In the genomic region with DNA sequence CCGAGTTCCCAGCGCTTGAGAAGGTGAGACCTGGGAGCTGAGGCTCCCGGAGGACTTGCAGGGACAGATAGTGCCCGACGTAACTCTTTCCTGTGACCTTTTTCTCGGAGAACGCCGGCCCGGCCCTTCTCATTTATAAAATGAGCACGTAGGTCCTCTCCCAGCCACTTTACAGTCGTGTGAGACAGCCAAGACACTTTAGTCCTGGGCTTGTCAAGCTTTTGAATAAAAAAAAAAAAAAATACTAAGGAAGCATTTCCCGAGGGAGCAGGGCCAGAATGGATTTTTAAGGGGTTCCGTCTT, we compare ENCODE assay signal across 8 cellular contexts. TPM values are rescaled to one million over a fixed set of nuclear protein-coding genes. Genes with fewer than 3 reads are reported as not detected.
DNase-seq lines count a peak whose midpoint lies in the region; ATAC-seq and TF ChIP-seq lines count a peak whose summit lies in the region.

No MANE protein-coding gene starts in this region.

- H3K4me3 ChIP-seq in mammary epithelial cell (replicated peaks in 1 of 3; ENCODE audit: insufficient read depth in 1 of 3, low read depth in 2 of 3, low read length in 3 of 3) (peak overlapping the region; percentile 55 to 76 (median 58)), mucosa of stomach (ENCODE audit: low read length) (peak overlapping the region; percentile 16)

- peak overlapping the region; percentile 82 for H3K27ac Mint-ChIP-seq in stimulated activated naive CD8-positive, alpha-beta T cell treated with anti-CD3 and anti-CD28 coated beads, Interleukin-15, Interleukin-2, amounts not matched to agents 100 ng/mL and 50 ng/mL, for 24 hours

- H2AFZ ChIP-seq in mammary epithelial cell (ENCODE audit: low read depth, low read length) = peak overlapping the region; percentile 79

- H3K4me1 Mint-ChIP-seq in stimulated activated naive CD8-positive, alpha-beta T cell treated with anti-CD3 and anti-CD28 coated beads, Interleukin-15, Interleukin-2, amounts not matched to agents 100 ng/mL and 50 ng/mL, for 24 hours (ENCODE audit: low read depth) = peaks cover 35% of the 10 kb centered on the region

- peak overlapping the region; percentile 90 for H3K4me3 Mint-ChIP-seq in stimulated activated naive CD8-positive, alpha-beta T cell treated with anti-CD3 and anti-CD28 coated beads, Interleukin-15, Interleukin-2, amounts not matched to agents 100 ng/mL and 50 ng/mL, for 24 hours

- in situ Hi-C loops in mammary epithelial cell (cut with MboI; ENCODE audit: low sequenced_read_pairs in 2 of 2) = no loop called here

- no peaks in the 10 kb centered on the region for H3K36me3 ChIP-seq in mammary epithelial cell (ENCODE audit: insufficient read depth, low read length)
- H3K36me3 ChIP-seq in mucosa of stomach (ENCODE audit: control insufficient read depth, insufficient read depth, low read length) = no peaks in the 10 kb centered on the region

- intact Hi-C loops in mammary epithelial cell (cut with micrococcal nuclease) = loop anchor here (1.0 to 5.0 kb wide), 6 partner anchors 15 to 82 kb away; a partner anchor contains a TSS

- CTCF ChIA-PET in mammary epithelial cell (lab: Charles Lee; ENCODE audit: low non-redundant PET) = no interaction called here

- peak overlapping the region; percentile 73 for H3K4me2 ChIP-seq in mammary epithelial cell (ENCODE audit: insufficient read depth, low read depth, low read length)

- peaks cover 16% of the 10 kb centered on the region for H3K4me1 ChIP-seq in mammary epithelial cell (ENCODE audit: insufficient read depth, low read length)
- H3K4me1 ChIP-seq in mucosa of stomach (ENCODE audit: control insufficient read depth, insufficient read depth, low read length) = peaks cover 17% of the 10 kb centered on the region

- H3K27me3 Mint-ChIP-seq in stimulated activated naive CD8-positive, alpha-beta T cell treated with anti-CD3 and anti-CD28 coated beads, Interleukin-15, Interleukin-2, amounts not matched to agents 100 ng/mL and 50 ng/mL, for 24 hours = no peaks in the 10 kb centered on the region

- no peaks in the 10 kb centered on the region for H3K9me3 Mint-ChIP-seq in stimulated activated naive CD8-positive, alpha-beta T cell treated with anti-CD3 and anti-CD28 coated beads, Interleukin-15, Interleukin-2, amounts not matched to agents 100 ng/mL and 50 ng/mL, for 24 hours

- no peak for TF ChIP-seq CTCF in mammary epithelial cell (conservative IDR thresholded peaks at IDR 0.05 in 1 of 2, IDR thresholded peaks at IDR 0.05 in 1 of 2; ENCODE audit: extremely low read depth in 1 of 2, insufficient read depth in 1 of 2, low read depth in 1 of 2, low read length in 2 of 2)

- DNase-seq in stimulated activated naive CD8-positive, alpha-beta T cell treated with anti-CD3 and anti-CD28 coated beads, Interleukin-15, Interleukin-2, amounts not matched to agents 100 U/mL and 50 U/mL, for 24 hours = no peak
- no peak for DNase-seq in mammary epithelial cell
- DNase-seq in H4 (ENCODE audit: low spot score) = no peak
- no peak for DNase-seq in NCI-H1436 treated with DMSO at 0.1 percent for 48 hours (lab: John Stamatoyannopoulos, UW)

- BruUV-seq in mammary epithelial cell (replicated peaks; lab: Mats Ljungman, UMichigan) = TSS peak; percentile 56

- peak overlapping the region; percentile 89 for H3K9ac ChIP-seq in mammary epithelial cell (ENCODE audit: insufficient read depth, low read length)
- peak overlapping the region; percentile 15 for H3K9ac ChIP-seq in mucosa of stomach (ENCODE audit: low read length)

- 3% methylated on average over 13 of the region's 13 CpGs for WGBS in mammary epithelial cell (ENCODE audit: low coverage, missing lambda C conversion rate)

- H4K20me1 ChIP-seq in mammary epithelial cell (ENCODE audit: insufficient read depth, low read length) = no peaks in the 10 kb centered on the region

- peak overlapping the region; percentile 93 for H3K27ac ChIP-seq in mammary epithelial cell (ENCODE audit: insufficient read depth, low read depth, low read length)

- dilution Hi-C loops in mammary epithelial cell (cut with HindIII; ENCODE audit: low sequenced_read_pairs) = no loop called here

- no peaks in the 10 kb centered on the region for H3K27me3 ChIP-seq in mammary epithelial cell (ENCODE audit: insufficient read depth, low read length)
- H3K27me3 ChIP-seq in mucosa of stomach (ENCODE audit: control insufficient read depth, insufficient read depth, low read length) = no peaks in the 10 kb centered on the region

- H3K9me3 ChIP-seq in mammary epithelial cell (replicated peaks; ENCODE audit: insufficient read depth, low read length) = no peaks in the 10 kb centered on the region
- H3K9me3 ChIP-seq in mucosa of stomach (ENCODE audit: control insufficient read depth, low read length) = no peaks in the 10 kb centered on the region

- H3K79me2 ChIP-seq in mammary epithelial cell (ENCODE audit: insufficient read depth, low read length) = peaks cover 43% of the 10 kb centered on the region

- no peak for ATAC-seq in stimulated activated naive CD8-positive, alpha-beta T cell treated with anti-CD3 and anti-CD28 coated beads, Interleukin-15, Interleukin-2, amounts not matched to agents 100 U/mL and 50 U/mL, for 24 hours
- ATAC-seq in HG03196 (IDR thresholded peaks at IDR 0.05; ENCODE audit: unreplicated experiment) = no peak
- no peak for ATAC-seq in HG02938 (IDR thresholded peaks at IDR 0.05; ENCODE audit: unreplicated experiment)

- H3K36me3 Mint-ChIP-seq in stimulated activated naive CD8-positive, alpha-beta T cell treated with anti-CD3 and anti-CD28 coated beads, Interleukin-15, Interleukin-2, amounts not matched to agents 100 ng/mL and 50 ng/mL, for 24 hours (ENCODE audit: low read depth) = no peaks in the 10 kb centered on the region

RNA-seq across cellular contexts. Expression of a gene that starts 0.2 kb away (rescaled TPM):
- 1 to 10 TPM in 1 of 2 donors, under 1 TPM in 1; 0.85 to 1.0 TPM for total RNA-seq in mammary epithelial cell
- polyA plus RNA-seq in mammary epithelial cell = 0.67 TPM
- polyA minus RNA-seq in mammary epithelial cell = not detected
- total RNA-seq in H4 (2014; rRNA removed; shearing (Covaris generic)) = 1.4 TPM in 1 of 2 replicates, not detected in the other

RNA-seq across cellular contexts. Expression of a gene that starts 0.7 kb away (rescaled TPM):
- total RNA-seq in mammary epithelial cell = 10 to 100 TPM; 42.8 to 71.1 TPM
- 47.1 TPM for polyA plus RNA-seq in mammary epithelial cell
- 168 TPM for polyA minus RNA-seq in mammary epithelial cell
- total RNA-seq in H4 (2014; rRNA removed; shearing (Covaris generic)) = 13.2 and 13.4 TPM in 2 replicates
